1 cellular context compared by ENCODE assay signal in the genomic region with DNA sequence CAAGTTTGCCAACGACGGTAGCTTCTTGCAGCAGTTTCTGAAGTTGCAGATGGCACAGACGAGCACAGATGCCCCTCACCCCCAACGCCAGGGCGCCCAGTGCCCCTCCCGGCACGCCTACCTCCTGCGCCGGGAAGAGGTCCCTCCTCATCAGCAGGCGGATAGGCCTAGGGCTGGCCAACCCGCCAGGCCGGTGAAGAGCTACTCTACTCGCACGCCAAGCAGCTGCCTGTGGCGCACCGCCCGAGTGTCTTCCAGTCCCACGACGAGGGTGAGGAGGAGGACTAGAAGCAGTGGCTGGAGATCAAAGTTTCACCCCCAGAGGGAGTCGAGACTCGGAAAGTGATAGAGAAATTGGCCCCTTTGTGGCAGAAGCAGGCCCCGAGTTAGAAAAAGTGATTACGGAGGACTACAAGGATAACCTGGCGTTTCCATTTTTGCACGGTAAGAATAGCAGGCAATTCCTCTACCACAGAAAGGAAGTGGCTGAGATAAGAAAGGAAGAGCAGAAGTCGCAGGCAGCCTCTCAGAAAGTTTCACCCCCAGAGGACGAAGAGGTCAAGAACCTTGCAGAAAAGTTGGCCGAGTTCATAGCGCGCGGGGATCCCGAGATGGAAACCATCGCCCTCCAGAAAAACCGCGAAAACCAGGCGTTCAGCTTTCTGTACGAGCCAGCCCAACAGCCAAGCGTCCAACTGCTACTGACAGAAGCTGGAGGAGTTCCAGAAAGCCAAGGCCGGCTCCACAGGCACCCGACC.
TF ChIP-seq lines count a peak whose summit lies in the region.

No MANE protein-coding gene starts in this region.

TF ChIP-seq in H1, 55 proteins besides CTCF, POLR2A, EP300 and RAD21 (continued from another document):
- TF ChIP-seq POLR2AphosphoS5 (IDR thresholded peaks at IDR 0.05; ENCODE audit: low read depth, low read length), result no peak
- no peak for TF ChIP-seq JUN (IDR thresholded peaks at IDR 0.05; ENCODE audit: low read depth, low read length)
- no peak for TF ChIP-seq CBX5 (IDR thresholded peaks at IDR 0.05; ENCODE audit: low read depth, low read length)
- no peak for TF ChIP-seq KDM1A (IDR thresholded peaks at IDR 0.05; ENCODE audit: borderline replicate concordance, low read length)
- TF ChIP-seq TAF7 (optimal IDR thresholded peaks at IDR 0.05; ENCODE audit: borderline replicate concordance, low read depth, low read length), result no peak
- no peak for TF ChIP-seq YY1 (IDR thresholded peaks at IDR 0.05; ENCODE audit: low read depth, low read length)
- TF ChIP-seq KDM5A (IDR thresholded peaks at IDR 0.05; ENCODE audit: low read length), result no peak
- TF ChIP-seq, protein P1, sequence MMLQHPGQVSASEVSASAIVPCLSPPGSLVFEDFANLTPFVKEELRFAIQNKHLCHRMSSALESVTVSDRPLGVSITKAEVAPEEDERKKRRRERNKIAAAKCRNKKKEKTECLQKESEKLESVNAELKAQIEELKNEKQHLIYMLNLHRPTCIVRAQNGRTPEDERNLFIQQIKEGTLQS (IDR thresholded peaks at IDR 0.05; ENCODE audit: insufficient read depth, low read depth, low read length), result no peak
- no peak for TF ChIP-seq TBP (IDR thresholded peaks at IDR 0.05; ENCODE audit: low read depth, low read length)
